ENCODE assay signal across 1 cellular context in genomic region chr1:225428066-225428878, GRCh38.
TF ChIP-seq lines count a peak whose summit lies in the region.

No MANE protein-coding gene starts in this region.

TF ChIP-seq in HepG2, 621 proteins besides CTCF, POLR2A, EP300 and RAD21 (continued from another document):
- TF ChIP-seq ATF4 (CRISPR knock-in tag; IDR thresholded peaks at IDR 0.05) (0 out of 4 replicates have a peak, but pooled peaks of 1 of the 2 experiments have one; percentile 44), SAP130 (CRISPR knock-in tag; IDR thresholded peaks at IDR 0.05; ENCODE audit: low read depth) (peak; percentile 30), ZBTB39 (CRISPR knock-in tag; IDR thresholded peaks at IDR 0.05) (0 out of 2 replicates have a peak, but pooled peaks have one; percentile 29), POLR2AphosphoS5 (IDR thresholded peaks at IDR 0.05; ENCODE audit: low read depth, low read length) (peak; percentile 57; the same call in 1 of the 2 replicates), HOXA9 (CRISPR knock-in tag; IDR thresholded peaks at IDR 0.05; ENCODE audit: borderline replicate concordance) (no peak), JARID2 (CRISPR knock-in tag; IDR thresholded peaks at IDR 0.05; ENCODE audit: insufficient replicate concordance) (no peak), SUZ12 (IDR thresholded peaks at IDR 0.05; ENCODE audit: low read depth, low read length) (no peak), SIN3A (IDR thresholded peaks at IDR 0.05; ENCODE audit: borderline replicate concordance, low read depth, low read length) (0 out of 2 replicates have a peak, but pooled peaks have one; percentile 5), NR2F6 (IDR thresholded peaks at IDR 0.05) (no peak), NR2F6 (CRISPR knock-in tag; IDR thresholded peaks at IDR 0.05) (no peak), CHD2 (IDR thresholded peaks at IDR 0.05; ENCODE audit: low read depth, low read length) (no peak), CBX5 (CRISPR knock-in tag; IDR thresholded peaks at IDR 0.05; ENCODE audit: borderline replicate concordance) (no peak), NR2F2 (IDR thresholded peaks at IDR 0.05; ENCODE audit: borderline replicate concordance, low read depth) (no peak), NR1H2 (CRISPR knock-in tag; IDR thresholded peaks at IDR 0.05; ENCODE audit: borderline replicate concordance, low read depth) (no peak), TCF12 (IDR thresholded peaks at IDR 0.05) (no peak), TCF12 (CRISPR knock-in tag; IDR thresholded peaks at IDR 0.05) (no peak), GMEB1 (CRISPR knock-in tag; IDR thresholded peaks at IDR 0.05; ENCODE audit: borderline replicate concordance) (peak; percentile 48; the same call in 1 of the 2 replicates), AGO1 (IDR thresholded peaks at IDR 0.05; ENCODE audit: low read depth, low read length, poor library complexity, severe bottlenecking) (no peak), ZNF383 (CRISPR knock-in tag; IDR thresholded peaks at IDR 0.05; ENCODE audit: borderline replicate concordance) (no peak), PATZ1 (CRISPR knock-in tag; IDR thresholded peaks at IDR 0.05) (peak; percentile 73), ZNF282 (IDR thresholded peaks at IDR 0.05; ENCODE audit: partially characterized antibody) (no peak), KDM6A (CRISPR knock-in tag; IDR thresholded peaks at IDR 0.05; ENCODE audit: low read depth) (no peak), PHF8 (CRISPR knock-in tag; IDR thresholded peaks at IDR 0.05) (peak; percentile 70), ZNF451 (CRISPR knock-in tag; IDR thresholded peaks at IDR 0.05) (no peak), SYNCRIP (IDR thresholded peaks at IDR 0.05; ENCODE audit: insufficient read depth, low read depth, low read length) (no peak), IKZF4 (CRISPR knock-in tag; IDR thresholded peaks at IDR 0.05; ENCODE audit: borderline replicate concordance, low read depth, not compliant biosample characterization) (no peak), RERE (CRISPR knock-in tag; IDR thresholded peaks at IDR 0.05; ENCODE audit: low read depth) (no peak), POGZ (CRISPR knock-in tag; IDR thresholded peaks at IDR 0.05) (peak; percentile 17; the same call in 1 of the 2 replicates), PHB2 (IDR thresholded peaks at IDR 0.05; ENCODE audit: partially characterized antibody) (no peak), TCF7L2 (IDR thresholded peaks at IDR 0.05; ENCODE audit: low read depth, low read length) (no peak), ZBED4 (CRISPR knock-in tag; IDR thresholded peaks at IDR 0.05; ENCODE audit: borderline replicate concordance) (0 out of 2 replicates have a peak, but pooled peaks have one; percentile 28), MAFF (IDR thresholded peaks at IDR 0.05; ENCODE audit: low read depth, low read length) (peak; percentile 99), CHCHD3 (CRISPR knock-in tag; IDR thresholded peaks at IDR 0.05) (no peak), ZNF292 (CRISPR knock-in tag; IDR thresholded peaks at IDR 0.05; ENCODE audit: borderline replicate concordance, low read depth) (peak; percentile 66; the same call in 1 of the 2 replicates), MAF1 (CRISPR knock-in tag; IDR thresholded peaks at IDR 0.05; ENCODE audit: borderline replicate concordance) (0 out of 2 replicates have a peak, but pooled peaks have one; percentile 29), ASH2L (IDR thresholded peaks at IDR 0.05; ENCODE audit: insufficient read length, low read depth, low read length) (peak; percentile 92), ZNF468 (CRISPR knock-in tag; IDR thresholded peaks at IDR 0.05) (no peak), ZNF674 (CRISPR knock-in tag; IDR thresholded peaks at IDR 0.05; ENCODE audit: low read depth) (no peak), ZNF598 (CRISPR knock-in tag; IDR thresholded peaks at IDR 0.05; ENCODE audit: borderline replicate concordance) (no peak)
